Comparison of ENCODE assay signal across 10 cellular contexts in the genomic region with DNA sequence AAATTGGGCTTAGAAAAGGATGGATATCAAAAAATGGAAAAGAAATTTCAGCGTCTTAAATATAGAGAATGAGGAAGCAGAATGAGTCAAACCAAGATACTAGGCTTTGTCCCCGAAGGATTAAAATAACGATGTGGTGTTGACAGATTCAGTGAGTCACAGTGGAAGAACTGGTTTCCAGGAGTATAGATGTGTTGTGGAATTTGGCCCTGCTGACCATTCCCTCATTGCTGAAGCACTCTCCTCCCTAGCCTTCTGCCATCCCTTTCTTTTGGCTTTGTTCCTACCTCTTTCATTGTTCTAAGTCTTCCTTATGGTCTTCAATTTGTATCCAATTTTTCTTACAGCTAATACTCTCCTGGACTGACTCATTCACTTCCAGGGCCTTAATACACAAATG. TPM values are rescaled to one million over a fixed set of nuclear protein-coding genes. Genes with fewer than 3 reads are reported as not detected.
DNase-seq lines count a peak whose midpoint lies in the region; ATAC-seq and TF ChIP-seq lines count a peak whose summit lies in the region.
"Had no signal": no experiment of that assay in that cellular context is flagged by ENCODE, and none has a peak within 500 bp of the region (broad histone marks: within the 10 kb centered on the region; RNA-seq: fewer than 3 reads in every experiment).

No MANE protein-coding gene starts in this region.

- DNase-seq in ACHN, result peak; percentile 59
- peak; percentile 4 to 6 for DNase-seq in Kasumi-1 (lab: John Stamatoyannopoulos, UW)
- peak; percentile 97 to 98 for DNase-seq in cardiac fibroblast (ENCODE audit: low read depth in 2 of 2)
- DNase-seq in lower lobe of right lung, result no peak
- no peak for DNase-seq in esophagus muscularis mucosa (ENCODE audit: extremely low spot score)
- no peak for DNase-seq in SHP77 (lab: John Stamatoyannopoulos, UW)
- DNase-seq in tibial nerve (ENCODE audit: low spot score in 2 of 2), result no peak
- DNase-seq: T-helper 17 cell had no signal

- H3K4me1 ChIP-seq in lower lobe of right lung (no peaks in the 10 kb centered on the region), esophagus muscularis mucosa (peaks cover 0 to 7% (median 3%) of the 10 kb centered on the region in 4 donors), tibial nerve (no peaks in the 10 kb centered on the region)
- H3K4me1 ChIP-seq: BLaER1 had no signal

- H3K27ac ChIP-seq in lower lobe of right lung (no peak overlapping the region), esophagus muscularis mucosa (replicated peaks in 1 of 4) (no peak overlapping the region), tibial nerve (no peak overlapping the region)
- H3K27ac ChIP-seq: BLaER1 had no signal

- H3K36me3 ChIP-seq in lower lobe of right lung (no peaks in the 10 kb centered on the region), esophagus muscularis mucosa (no peaks in the 10 kb centered on the region), tibial nerve (no peaks in the 10 kb centered on the region)
- H3K36me3 ChIP-seq: BLaER1 had no signal

- intact Hi-C loops in lower lobe of right lung (cut with DNase I), result no loop called here
- intact Hi-C loops in esophagus muscularis mucosa (cut with DNase I), result no loop called here

- no peak overlapping the region for H3K4me3 ChIP-seq in cardiac fibroblast (replicated peaks in 1 of 2; ENCODE audit: low read depth in 2 of 2, low read length in 2 of 2)
- no peak overlapping the region for H3K4me3 ChIP-seq in lower lobe of right lung
- no peak overlapping the region for H3K4me3 ChIP-seq in esophagus muscularis mucosa
- H3K4me3 ChIP-seq in tibial nerve, result no peak overlapping the region
- H3K4me3 ChIP-seq: BLaER1 had no signal

- no peak for TF ChIP-seq EP300 in esophagus muscularis mucosa (IDR thresholded peaks at IDR 0.05)
- no peak for TF ChIP-seq EP300 in tibial nerve (IDR thresholded peaks at IDR 0.05)

- TF ChIP-seq CTCF in cardiac fibroblast (IDR thresholded peaks at IDR 0.05; ENCODE audit: low read depth, low read length) (no peak), lower lobe of right lung (IDR thresholded peaks at IDR 0.05) (no peak), esophagus muscularis mucosa (IDR thresholded peaks at IDR 0.05) (no peak), tibial nerve (IDR thresholded peaks at IDR 0.05) (no peak)

- in situ Hi-C loops in ACHN (cut with HindIII; ENCODE audit: low pct_ligation_motif_present, low pct_unique_long_range_greater_than_20kb, low sequenced_read_pairs), result no loop called here

- no peaks in the 10 kb centered on the region for H3K27me3 ChIP-seq in lower lobe of right lung (ENCODE audit: low read depth)
- H3K27me3 ChIP-seq in esophagus muscularis mucosa, result no peaks in the 10 kb centered on the region
- H3K27me3 ChIP-seq in tibial nerve, result no peaks in the 10 kb centered on the region
- H3K27me3 ChIP-seq: BLaER1 had no signal

- ATAC-seq in lower lobe of right lung (peak; percentile 72 to 79), HG03571 (IDR thresholded peaks at IDR 0.05; ENCODE audit: unreplicated experiment) (no peak)
- ATAC-seq: T-helper 17 cell had no signal

- H3K9me3 ChIP-seq in lower lobe of right lung (peaks cover 5% of the 10 kb centered on the region), esophagus muscularis mucosa (peaks cover 0 to 6% (median 2%) of the 10 kb centered on the region in 4 donors), tibial nerve (peaks cover 0 to 14% (median 0%) of the 10 kb centered on the region in 4 donors)
- H3K9me3 ChIP-seq: BLaER1 had no signal

- TF ChIP-seq POLR2A in esophagus muscularis mucosa (IDR thresholded peaks at IDR 0.05; ENCODE audit: low read depth), result no peak
- TF ChIP-seq POLR2A in tibial nerve (IDR thresholded peaks at IDR 0.05), result no peak

- WGBS in esophagus muscularis mucosa, result 34% methylated on average over 3 of the region's 3 CpGs
- 59 to 69% methylated on average over 3 of the region's 3 CpGs for WGBS in tibial nerve, 2 donors

RNA-seq across cellular contexts. Expression of a gene that starts 23.1 kb away (rescaled TPM):
- 74.4 TPM for total RNA-seq in lower lobe of right lung
- total RNA-seq in esophagus muscularis mucosa, result 10 to 100 TPM; 48.2 to 75.1 (median 60.0) TPM
- total RNA-seq in tibial nerve, result 10 to 100 TPM; 59.6 to 79.8 (median 69.9) TPM

Comparison
In these comparisons a context has a peak if more than half of its experiments do, and no peak if none do; other contexts are left out.
1. DNase-seq: peak in ACHN (single experiment), Kasumi-1 (2 of 2) and cardiac fibroblast (2 of 2); none in lower lobe of right lung (single experiment), esophagus muscularis mucosa (single experiment), SHP77 (0 of 2) and tibial nerve (0 of 2).